Comparison of ENCODE assay signal across 8 cellular contexts in genomic region chr6:88780714-88781389, GRCh38.
DNase-seq lines count a peak whose midpoint lies in the region; ATAC-seq and TF ChIP-seq lines count a peak whose summit lies in the region.

No MANE protein-coding gene starts in this region.

- peaks cover 5% of the 10 kb centered on the region for H3K36me3 ChIP-seq in left ventricle myocardium inferior
- H3K36me3 ChIP-seq in gastrocnemius medialis: no peaks in the 10 kb centered on the region

- DNase-seq in CD1c-positive myeloid dendritic cell (ENCODE audit: extremely low spot score) (peak; percentile 67), NAMALWA (ENCODE audit: low spot score) (peak; percentile 91), left ventricle myocardium inferior (no peak), gastrocnemius medialis (peak in 1 of 2 donors; percentile 7)
- peak in 1 of 2 donors; percentile 44 for DNase-seq in activated naive CD4-positive, alpha-beta T cell treated with anti-CD3 and anti-CD28 coated beads, Interleukin-2, amount 50 U/mL, for 72 hours (ENCODE audit: low spot score in 2 of 2)

- H3K4me3 ChIP-seq in left ventricle myocardium inferior (no peak overlapping the region), gastrocnemius medialis (no peak overlapping the region)

- in situ Hi-C loops in gastrocnemius medialis (cut with MboI; ENCODE audit: low sequenced_read_pairs in 4 of 4): no loop called here

- ATAC-seq in GM19328 (IDR thresholded peaks at IDR 0.05; ENCODE audit: unreplicated experiment) (peak; percentile 51), SK-N-SH treated with all-trans-retinoic acid at 6 μM for 48 hours (peak; percentile 88), gastrocnemius medialis (peak in 1 of 2 donors; percentile 58), HG03159 (IDR thresholded peaks at IDR 0.05; ENCODE audit: unreplicated experiment) (no peak)
- peak; percentile 61 to 62 for ATAC-seq in activated naive CD4-positive, alpha-beta T cell treated with anti-CD3 and anti-CD28 coated beads, Interleukin-2, amount 50 U/mL, for 72 hours

- intact Hi-C loops in left ventricle myocardium inferior (cut with micrococcal nuclease) (no loop called here), gastrocnemius medialis (cut with DNase I; ENCODE audit: low total_unique reads) (loop anchor here (2.0 to 5.0 kb wide), 2 partner anchors 849 to 1388 kb away; no protein-coding TSS in a partner anchor)

- H3K27ac Mint-ChIP-seq in activated naive CD4-positive, alpha-beta T cell treated with anti-CD3 and anti-CD28 coated beads, Interleukin-2, amount 50 U/mL, for 72 hours: no peak overlapping the region

- no peaks in the 10 kb centered on the region for H3K9me3 ChIP-seq in left ventricle myocardium inferior (replicated peaks)
- no peaks in the 10 kb centered on the region for H3K9me3 ChIP-seq in gastrocnemius medialis

- peaks cover 5 to 22% of the 10 kb centered on the region in 2 donors for H3K36me3 Mint-ChIP-seq in activated naive CD4-positive, alpha-beta T cell treated with anti-CD3 and anti-CD28 coated beads, Interleukin-2, amount 50 U/mL, for 72 hours

- peak; percentile 92 for TF ChIP-seq CTCF in left ventricle myocardium inferior (IDR thresholded peaks at IDR 0.05; ENCODE audit: borderline replicate concordance)
- TF ChIP-seq CTCF in gastrocnemius medialis (IDR thresholded peaks at IDR 0.05 in 4 of 5, conservative IDR thresholded peaks at IDR 0.05 in 1 of 5): peak in 4 of 5 experiments; percentile 64 to 83 (median 74)

- H3K27ac ChIP-seq in left ventricle myocardium inferior (replicated peaks) (no peak overlapping the region), gastrocnemius medialis (no peak overlapping the region)

- no peak for TF ChIP-seq POLR2A in gastrocnemius medialis (IDR thresholded peaks at IDR 0.05)

- H3K4me1 ChIP-seq in left ventricle myocardium inferior: no peaks in the 10 kb centered on the region
- no peaks in the 10 kb centered on the region for H3K4me1 ChIP-seq in gastrocnemius medialis

- H3K27me3 ChIP-seq in left ventricle myocardium inferior (ENCODE audit: low read depth) (no peaks in the 10 kb centered on the region), gastrocnemius medialis (no peaks in the 10 kb centered on the region)

- peaks cover 0 to 4% of the 10 kb centered on the region in 2 donors for H3K9me3 Mint-ChIP-seq in activated naive CD4-positive, alpha-beta T cell treated with anti-CD3 and anti-CD28 coated beads, Interleukin-2, amount 50 U/mL, for 72 hours

TF ChIP-seq in SK-N-SH treated with all-trans-retinoic acid at 6 μM for 48 hours, 23 proteins besides CTCF, POLR2A, EP300 and RAD21:
- no peak for TF ChIP-seq GLIS3 (CRISPR knock-in tag; IDR thresholded peaks at IDR 0.05)
- TF ChIP-seq ZC3H10 (CRISPR knock-in tag; IDR thresholded peaks at IDR 0.05): no peak
- TF ChIP-seq CSRNP3 (CRISPR knock-in tag; IDR thresholded peaks at IDR 0.05): no peak
